Comparison of ENCODE assay signal across 9 cellular contexts in genomic region chr1:151908228-151908691, GRCh38. TPM values are rescaled to one million over a fixed set of nuclear protein-coding genes. Genes with fewer than 3 reads are reported as not detected.
DNase-seq lines count a peak whose midpoint lies in the region; ATAC-seq, FAIRE-seq and TF ChIP-seq lines count a peak whose summit lies in the region.
"Had no signal": no experiment of that assay in that cellular context is flagged by ENCODE, and none has a peak within 500 bp of the region (broad histone marks: within the 10 kb centered on the region; RNA-seq: fewer than 3 reads in every experiment).

No MANE protein-coding gene starts in this region.

- no peak overlapping the region for H3K4me2 ChIP-seq in BLaER1

- H3K9me3 ChIP-seq in BLaER1: peaks cover 75% of the 10 kb centered on the region
- H3K9me3 ChIP-seq: uterus had no signal

- no peak overlapping the region for H3K9ac ChIP-seq in BLaER1

- no peak for ATAC-seq in activated naive CD8-positive, alpha-beta T cell treated with anti-CD3 and anti-CD28 coated beads, Interleukin-2, amount 10 ng/mL, durations not matched to agents 7 days and 5 days (ENCODE audit: low read depth)

- no peak overlapping the region for H3K27ac ChIP-seq in BLaER1

- H3K4me1 ChIP-seq in BLaER1: no peaks in the 10 kb centered on the region
- H3K4me1 ChIP-seq: uterus had no signal

- H3K27me3 ChIP-seq in BLaER1: no peaks in the 10 kb centered on the region
- H3K27me3 ChIP-seq: uterus had no signal

- no peak for TF ChIP-seq CTCF in mesothelial cell of epicardium (IDR thresholded peaks at IDR 0.05; ENCODE audit: unreplicated experiment)

- peak overlapping the region; percentile 83 for H3K27ac Mint-ChIP-seq in activated naive CD8-positive, alpha-beta T cell treated with anti-CD3 and anti-CD28 coated beads, Interleukin-2, amount 10 ng/mL, durations not matched to agents 7 days and 5 days
- peak overlapping the region; percentile 51 for H3K27ac Mint-ChIP-seq in mesothelial cell of epicardium

- H3K36me3 Mint-ChIP-seq in activated naive CD8-positive, alpha-beta T cell treated with anti-CD3 and anti-CD28 coated beads, Interleukin-2, amount 10 ng/mL, durations not matched to agents 7 days and 5 days: peaks cover 39% of the 10 kb centered on the region
- H3K36me3 Mint-ChIP-seq in mesothelial cell of epicardium: peaks cover 31% of the 10 kb centered on the region

- peak overlapping the region; percentile 86 for H3K4me3 Mint-ChIP-seq in activated naive CD8-positive, alpha-beta T cell treated with anti-CD3 and anti-CD28 coated beads, Interleukin-2, amount 10 ng/mL, durations not matched to agents 7 days and 5 days
- peak overlapping the region; percentile 82 for H3K4me3 Mint-ChIP-seq in mesothelial cell of epicardium

- H3K9me3 Mint-ChIP-seq in activated naive CD8-positive, alpha-beta T cell treated with anti-CD3 and anti-CD28 coated beads, Interleukin-2, amount 10 ng/mL, durations not matched to agents 7 days and 5 days: peaks cover 12% of the 10 kb centered on the region
- peaks cover 16% of the 10 kb centered on the region for H3K9me3 Mint-ChIP-seq in mesothelial cell of epicardium

- peaks cover 2% of the 10 kb centered on the region for H3K27me3 Mint-ChIP-seq in activated naive CD8-positive, alpha-beta T cell treated with anti-CD3 and anti-CD28 coated beads, Interleukin-2, amount 10 ng/mL, durations not matched to agents 7 days and 5 days
- H3K27me3 Mint-ChIP-seq in mesothelial cell of epicardium (ENCODE audit: low read depth): no peaks in the 10 kb centered on the region

- POLR2A ChIA-PET in activated naive CD8-positive, alpha-beta T cell treated with anti-CD3 and anti-CD28 coated beads, Interleukin-2, amount 10 ng/mL, durations not matched to agents 7 days and 5 days (lab: Charles Lee): interaction anchor here (1.8 to 3.8 kb wide), 2 partner anchors 10 to 17 kb away, joined by 5 to 32 read pairs; no protein-coding TSS in a partner anchor

- FAIRE-seq in HTR-8/SVneo (lab: Jason Lieb, UNC): no peak

- no peaks in the 10 kb centered on the region for H3K36me3 ChIP-seq in BLaER1
- H3K36me3 ChIP-seq: uterus had no signal

- DNase-seq in HT1080 (ENCODE audit: low read depth): peak; percentile 42
- no peak for DNase-seq in activated naive CD8-positive, alpha-beta T cell treated with anti-CD3 and anti-CD28 coated beads, Interleukin-2, amount 10 ng/mL, durations not matched to agents 7 days and 5 days
- DNase-seq in mesothelial cell of epicardium (ENCODE audit: low spot score in 2 of 2, unreplicated experiment in 2 of 2): no peak
- no peak for DNase-seq in amniotic stem cell (lab: John Stamatoyannopoulos, UW)
- no peak for DNase-seq in cerebellum (ENCODE audit: low spot score)
- no peak for DNase-seq in HTR-8/SVneo (ENCODE audit: insufficient read length, low spot score)
- DNase-seq in HuH-7.5 (ENCODE audit: low spot score): no peak
- DNase-seq: uterus had no signal

- no peaks in the 10 kb centered on the region for H4K20me1 ChIP-seq in BLaER1

- 0 out of 2 replicates have a peak overlapping the region, but pooled peaks have one; percentile 22 for H3K4me3 ChIP-seq in BLaER1

- peaks cover 35% of the 10 kb centered on the region for H3K4me1 Mint-ChIP-seq in activated naive CD8-positive, alpha-beta T cell treated with anti-CD3 and anti-CD28 coated beads, Interleukin-2, amount 10 ng/mL, durations not matched to agents 7 days and 5 days
- H3K4me1 Mint-ChIP-seq in mesothelial cell of epicardium: peaks cover 23% of the 10 kb centered on the region

RNA-seq across cellular contexts. Expression of gene THEM4, which starts 1.1 kb away (rescaled TPM):
- total RNA-seq in HT1080 (2014; rRNA removed; shearing (Covaris generic)): 10.0 and 11.8 TPM in 2 replicates
- polyA plus RNA-seq in HT1080 (2015; cell fraction: cytosol; rRNA removed): 14.0 and 18.3 TPM in 2 replicates
- 19.9 and 33.4 TPM in 2 replicates for polyA plus RNA-seq in HT1080 (2015; cell fraction: nucleus; rRNA removed)
- 10 to 100 TPM; 46.6 to 49.7 TPM for total RNA-seq in activated naive CD8-positive, alpha-beta T cell treated with anti-CD3 and anti-CD28 coated beads, Interleukin-2, amount 10 ng/mL, durations not matched to agents 7 days and 5 days
- 23.3 to 24.3 TPM (median 24.1 TPM) in 3 replicates for total RNA-seq in mesothelial cell of epicardium
- total RNA-seq in cerebellum: 11.0 TPM

RNA-seq across cellular contexts. Expression of gene THEM5, which starts 54.7 kb away (rescaled TPM):
- not detected in 2 replicates for total RNA-seq in HT1080 (2014; rRNA removed; shearing (Covaris generic))
- polyA plus RNA-seq in HT1080 (2015; cell fraction: cytosol; rRNA removed): not detected in 2 replicates
- not detected in 2 replicates for polyA plus RNA-seq in HT1080 (2015; cell fraction: nucleus; rRNA removed)
- total RNA-seq in activated naive CD8-positive, alpha-beta T cell treated with anti-CD3 and anti-CD28 coated beads, Interleukin-2, amount 10 ng/mL, durations not matched to agents 7 days and 5 days: not detected
- total RNA-seq in mesothelial cell of epicardium (not detected in 3 replicates), cerebellum (not detected)
- total RNA-seq: uterus had no signal
